In the genomic region with DNA sequence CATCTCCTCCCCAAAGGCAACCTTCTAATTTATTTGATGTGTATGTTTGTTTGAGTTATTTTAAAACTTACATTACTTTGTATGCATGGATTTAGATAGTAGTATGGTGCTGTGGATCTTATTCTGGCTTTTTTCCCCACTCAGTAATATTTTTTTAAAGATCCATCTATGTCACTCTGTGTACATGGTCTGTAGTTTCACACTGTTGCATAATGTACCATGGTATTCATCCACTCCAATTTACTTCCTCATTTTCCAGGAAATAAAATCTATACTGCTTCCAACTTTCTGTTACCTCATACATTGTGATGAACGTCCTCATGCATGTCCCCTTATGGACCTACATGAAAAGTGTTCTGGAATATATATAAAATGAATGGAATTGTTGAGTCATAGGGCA, we compare ENCODE assay signal across 26 cellular contexts.
"Had no signal": no experiment of that assay in that cellular context is flagged by ENCODE, and none has a peak within 500 bp of the region (broad histone marks: within the 10 kb centered on the region; RNA-seq: fewer than 3 reads in every experiment).

No MANE protein-coding gene starts in this region.

- FAIRE-seq: islet of Langerhans had no signal

- H3K27ac Mint-ChIP-seq: activated B cell treated with CpG ODN at 0.5 μM for 24 hours; activated CD8-positive, alpha-beta T cell treated with anti-CD3 and anti-CD28 coated beads for 36 hours; activated T-helper 17 cell treated with anti-CD3 and anti-CD28 coated beads, Interleukin-2, amount 50 U/mL, for 72 hours; effector memory CD8-positive, alpha-beta T cell; natural killer cell treated with Interleukin-12 subunit alpha and Interleukin-12 subunit beta and Interleukin-15 and Interleukin-18, amount 100 ng/mL, for 72 hours had no signal

- DNase-seq: activated B cell treated with CpG ODN at 0.5 μM for 24 hours; activated CD4-positive, alpha-beta T cell treated with anti-CD3 and anti-CD28 coated beads, Interleukin-2, amount 50 U/mL, for 1 hour; activated CD8-positive, alpha-beta T cell treated with anti-CD3 and anti-CD28 coated beads for 36 hours; activated gamma-delta T cell treated with Interleukin-2 at 50 U/mL for 16 hours; activated naive CD4-positive, alpha-beta T cell treated with anti-CD3 and anti-CD28 coated beads, Interleukin-2, amount 50 U/mL, for 16 hours; activated T-cell treated with anti-CD3 and anti-CD28 coated beads, Interleukin-2, amount 50 U/mL, for 4 hours; amniotic stem cell; brain microvascular endothelial cell; cortex of kidney; effector memory CD8-positive, alpha-beta T cell; foreskin keratinocyte; heart right ventricle; left ventricle myocardium inferior; mesendoderm; mucosa of descending colon; posterior cingulate gyrus; right cardiac atrium; stimulated activated CD4-positive, alpha-beta T cell treated with anti-CD3 and anti-CD28 coated beads, Interleukin-15, amount 100 ng/mL, for 24 hours; stimulated activated CD4-positive, alpha-beta T cell treated with anti-CD3 and anti-CD28 coated beads, Interleukin-2, amount 100 ng/mL, for 24 hours; stimulated activated naive CD4-positive, alpha-beta T cell; tibial artery had no signal

- H3K27me3 Mint-ChIP-seq: activated B cell treated with CpG ODN at 0.5 μM for 24 hours; activated CD8-positive, alpha-beta T cell treated with anti-CD3 and anti-CD28 coated beads for 36 hours; activated T-helper 17 cell treated with anti-CD3 and anti-CD28 coated beads, Interleukin-2, amount 50 U/mL, for 72 hours; effector memory CD8-positive, alpha-beta T cell had no signal

- H3K4me3 ChIP-seq: heart right ventricle, left ventricle myocardium inferior, lung, mucosa of descending colon, suprapubic skin, tibial artery had no signal

- H3K4me3 Mint-ChIP-seq: activated B cell treated with CpG ODN at 0.5 μM for 24 hours; activated CD8-positive, alpha-beta T cell treated with anti-CD3 and anti-CD28 coated beads for 36 hours; activated T-cell treated with anti-CD3 and anti-CD28 coated beads, Interleukin-2, amount 50 U/mL, for 4 hours; activated T-helper 17 cell treated with anti-CD3 and anti-CD28 coated beads, Interleukin-2, amount 50 U/mL, for 72 hours; effector memory CD8-positive, alpha-beta T cell; natural killer cell treated with Interleukin-12 subunit alpha and Interleukin-12 subunit beta and Interleukin-15 and Interleukin-18, amount 100 ng/mL, for 72 hours had no signal

- H3K36me3 Mint-ChIP-seq: natural killer cell treated with Interleukin-12 subunit alpha and Interleukin-12 subunit beta and Interleukin-15 and Interleukin-18, amount 100 ng/mL, for 72 hours had no signal

- H3K9me3 Mint-ChIP-seq: activated B cell treated with CpG ODN at 0.5 μM for 24 hours; activated CD8-positive, alpha-beta T cell treated with anti-CD3 and anti-CD28 coated beads for 36 hours; activated T-cell treated with anti-CD3 and anti-CD28 coated beads, Interleukin-2, amount 50 U/mL, for 4 hours; activated T-helper 17 cell treated with anti-CD3 and anti-CD28 coated beads, Interleukin-2, amount 50 U/mL, for 72 hours; effector memory CD8-positive, alpha-beta T cell; natural killer cell treated with Interleukin-12 subunit alpha and Interleukin-12 subunit beta and Interleukin-15 and Interleukin-18, amount 100 ng/mL, for 72 hours had no signal
